ENCODE assay signal across 1 cellular context in genomic region chr10:104329754-104330153, GRCh38.
TF ChIP-seq lines count a peak whose summit lies in the region.

No MANE protein-coding gene starts in this region.

TF ChIP-seq in K562, 482 proteins besides CTCF, POLR2A, EP300 and RAD21:
- TF ChIP-seq ZNF175 (CRISPR knock-in tag; IDR thresholded peaks at IDR 0.05; ENCODE audit: low read depth) (0 out of 2 replicates have a peak, but pooled peaks have one; percentile 24), TBL1XR1 (IDR thresholded peaks at IDR 0.05; ENCODE audit: low read length in 2 of 2) (no peak)
